ENCODE assay signal across 1 cellular context in genomic region chr2:16222326-16222725, GRCh38.
TF ChIP-seq lines count a peak whose summit lies in the region.

No MANE protein-coding gene starts in this region.

TF ChIP-seq in H1, 55 proteins besides CTCF, POLR2A, EP300 and RAD21 (continued from another document):
- TF ChIP-seq CHD7 (IDR thresholded peaks at IDR 0.05; ENCODE audit: insufficient replicate concordance, low read length) = no peak
- TF ChIP-seq ATF2 (IDR thresholded peaks at IDR 0.05; ENCODE audit: low read length) = no peak
- no peak for TF ChIP-seq YY1 (IDR thresholded peaks at IDR 0.05; ENCODE audit: low read depth, low read length)
- no peak for TF ChIP-seq SP4 (IDR thresholded peaks at IDR 0.05; ENCODE audit: low read length)
- TF ChIP-seq SIN3A (conservative IDR thresholded peaks at IDR 0.05 in 1 of 2, IDR thresholded peaks at IDR 0.05 in 1 of 2; ENCODE audit: low read depth in 1 of 2, low read length in 2 of 2) = no peak
- no peak for TF ChIP-seq RXRA (IDR thresholded peaks at IDR 0.05; ENCODE audit: insufficient read depth, low read depth, low read length)
- TF ChIP-seq SIRT6 (IDR thresholded peaks at IDR 0.05; ENCODE audit: low read length) = no peak
- no peak for TF ChIP-seq RNF2 (IDR thresholded peaks at IDR 0.05; ENCODE audit: borderline replicate concordance, low read depth, low read length, missing control alignments, poor library complexity, severe bottlenecking)
- no peak for TF ChIP-seq CTBP2 (IDR thresholded peaks at IDR 0.05; ENCODE audit: borderline replicate concordance, insufficient read depth, insufficient read length, low read length)
- no peak for TF ChIP-seq MAX (IDR thresholded peaks at IDR 0.05)
- TF ChIP-seq RFX5 (IDR thresholded peaks at IDR 0.05; ENCODE audit: borderline replicate concordance, low read depth, low read length) = no peak
- no peak for TF ChIP-seq TAF1 (IDR thresholded peaks at IDR 0.05; ENCODE audit: low read depth, low read length)
- TF ChIP-seq CREB1 (IDR thresholded peaks at IDR 0.05) = no peak
- no peak for TF ChIP-seq RBBP5 (IDR thresholded peaks at IDR 0.05; ENCODE audit: borderline replicate concordance, low read depth, low read length)
- no peak for TF ChIP-seq CBX8 (IDR thresholded peaks at IDR 0.05; ENCODE audit: borderline replicate concordance, low read depth, low read length)
